1 cellular context compared by ENCODE assay signal in the genomic region with DNA sequence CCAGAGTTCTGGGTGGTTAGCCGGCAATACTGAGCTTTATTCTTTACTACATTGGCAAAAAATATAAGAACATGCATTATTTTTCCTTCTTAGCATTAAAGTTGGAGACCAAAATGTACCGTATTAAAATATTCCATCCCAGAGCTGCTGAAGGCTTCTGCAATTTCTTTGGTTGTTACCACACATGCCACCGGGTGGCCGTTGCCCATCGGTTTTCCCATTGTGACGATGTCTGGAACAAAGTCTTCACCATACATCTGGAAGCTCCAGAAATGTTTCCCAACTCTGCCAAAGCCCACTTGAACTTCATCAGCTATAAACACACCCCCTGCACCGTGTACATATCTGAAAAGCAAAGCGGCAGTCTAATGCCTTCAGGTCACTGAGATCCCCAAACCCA.
TF ChIP-seq lines count a peak whose summit lies in the region.

No MANE protein-coding gene starts in this region.

TF ChIP-seq in HCT116, 20 proteins besides CTCF, POLR2A, EP300 and RAD21 (continued from another document):
- TF ChIP-seq YY1 (IDR thresholded peaks at IDR 0.05; ENCODE audit: extremely low read depth, insufficient replicate concordance, low read depth, low read length) = no peak
- TF ChIP-seq ELF1 (IDR thresholded peaks at IDR 0.05; ENCODE audit: borderline replicate concordance, low read depth) = no peak
- TF ChIP-seq JUND (IDR thresholded peaks at IDR 0.05) = no peak
